22 cellular contexts compared by ENCODE assay signal in genomic region chr9:21904776-21905175, GRCh38.
DNase-seq lines count a peak whose midpoint lies in the region; ATAC-seq, FAIRE-seq and TF ChIP-seq lines count a peak whose summit lies in the region.
"Had no signal": no experiment of that assay in that cellular context is flagged by ENCODE, and none has a peak within 500 bp of the region (broad histone marks: within the 10 kb centered on the region; RNA-seq: fewer than 3 reads in every experiment).

No MANE protein-coding gene starts in this region.

- no peak overlapping the region for H3K4me3 Mint-ChIP-seq in H9
- H3K4me3 Mint-ChIP-seq: activated B cell treated with CpG ODN at 0.5 μM for 24 hours; activated naive CD8-positive, alpha-beta T cell treated with anti-CD3 and anti-CD28 coated beads for 36 hours; activated T-helper 1 cell treated with anti-CD3 and anti-CD28 coated beads, Interleukin-12 subunit alpha, Interleukin-12 subunit beta, Interleukin-2, Interleukin-4 antibody, amounts not matched to agents 30 ng/mL and 10 ng/mL and 1 ng/mL, durations not matched to agents 14 hours and 24 hours and 36 hours; B cell; naive thymus-derived CD8-positive, alpha-beta T cell; T-helper 1 cell treated with Interleukin-12 subunit alpha and Interleukin-12 subunit beta and Interleukin-4 antibody, amounts not matched to agents 30 μg/mL and 1 μg/mL, for 36 hours had no signal

- no peaks in the 10 kb centered on the region for H3K4me1 Mint-ChIP-seq in H9
- H3K4me1 Mint-ChIP-seq: activated naive CD8-positive, alpha-beta T cell treated with anti-CD3 and anti-CD28 coated beads for 36 hours; naive thymus-derived CD8-positive, alpha-beta T cell had no signal

- H2BK5ac ChIP-seq in H9 (ENCODE audit: insufficient read length, low read length) = no peak overlapping the region

- peaks cover 7 to 12% (median 10%) of the 10 kb centered on the region in 3 experiments; a peak in 6 of 7 replicates for H3K36me3 Mint-ChIP-seq in H9 (ENCODE audit: insufficient read depth in 1 of 3, low read depth in 3 of 3)

- no peak overlapping the region for H3K4ac ChIP-seq in H9 (ENCODE audit: low read depth, low read length)

- H4K5ac ChIP-seq in H9 (ENCODE audit: insufficient read length, low read depth, low read length) = no peak overlapping the region

- no peaks in the 10 kb centered on the region for H4K20me1 ChIP-seq in H9 (ENCODE audit: control insufficient read depth, insufficient read depth, insufficient read length)
- H4K20me1 ChIP-seq in osteoblast (ENCODE audit: insufficient read depth, low read length) = no peaks in the 10 kb centered on the region

- no peak overlapping the region for H2BK20ac ChIP-seq in H9 (ENCODE audit: low read depth, low read length, poor library complexity, severe bottlenecking)

- WGBS in H9 (ENCODE audit: extremely low coverage, insufficient read length, low lambda C conversion rate) = no CpG with 5 or more reads among the region's 3 CpGs

- H2BK120ac ChIP-seq in H9 (ENCODE audit: low read depth, low read length, poor library complexity, severe bottlenecking) = no peak overlapping the region

- H3K79me2 ChIP-seq in H9 (ENCODE audit: insufficient read depth, low read length) (no peaks in the 10 kb centered on the region), osteoblast (ENCODE audit: insufficient read depth, low read length) (no peaks in the 10 kb centered on the region)

- H4K91ac ChIP-seq in H9 (ENCODE audit: insufficient read length, low read depth, low read length) = no peak overlapping the region

- H2AFZ ChIP-seq in H9 (ENCODE audit: low read length) (no peak overlapping the region), osteoblast (ENCODE audit: low read length) (no peak overlapping the region)

- no peak for DNase-seq in H9
- peak; percentile 51 for DNase-seq in NCI-H82 (lab: John Stamatoyannopoulos, UW)
- peak; percentile 35 for DNase-seq in choroid plexus epithelial cell (ENCODE audit: low read depth)
- DNase-seq in osteoblast (ENCODE audit: insufficient read length, low spot score, missing footprints) = no peak
- DNase-seq in NCI-H2227 treated with DMSO at 0.1 percent for 48 hours (lab: John Stamatoyannopoulos, UW) = no peak
- DNase-seq in GM19239 (ENCODE audit: insufficient read length, low spot score) = no peak
- no peak for DNase-seq in ecto neural progenitor cell (ENCODE audit: low spot score)
- DNase-seq: activated B cell treated with CpG ODN at 0.5 μM for 24 hours; activated CD8-positive, alpha-beta memory T cell treated with anti-CD3 and anti-CD28 coated beads for 24 hours; activated naive CD8-positive, alpha-beta T cell treated with anti-CD3 and anti-CD28 coated beads for 36 hours; Calu3; naive thymus-derived CD8-positive, alpha-beta T cell; NCI-H2029; NCI-H510A treated with DMSO at 0.1 percent for 48 hours; SHP77; testis had no signal

- H2BK15ac ChIP-seq in H9 (ENCODE audit: low read depth, low read length) = no peak overlapping the region

- no peak overlapping the region for H4K8ac ChIP-seq in H9 (replicated peaks; ENCODE audit: insufficient read length, low read depth, low read length)

- H3K36me3 ChIP-seq in osteoblast (ENCODE audit: insufficient read depth, low read length) = no peaks in the 10 kb centered on the region
- H3K36me3 ChIP-seq: prostate gland had no signal

- no peaks in the 10 kb centered on the region for H3K27me3 Mint-ChIP-seq in H9 (ENCODE audit: low read depth)
- H3K27me3 Mint-ChIP-seq: activated B cell treated with CpG ODN at 0.5 μM for 24 hours; activated naive CD8-positive, alpha-beta T cell treated with anti-CD3 and anti-CD28 coated beads for 36 hours; B cell; naive thymus-derived CD8-positive, alpha-beta T cell had no signal

- no peak overlapping the region for H3K56ac ChIP-seq in H9 (ENCODE audit: insufficient read length, low read depth, low read length)

- H3K18ac ChIP-seq in H9 (ENCODE audit: insufficient read length, low read depth, low read length) = no peak overlapping the region

- H3K9me3 Mint-ChIP-seq in H9 = peaks cover 11 to 18% of the 10 kb centered on the region in 2 experiments; a peak in 4 of 5 replicates

- H3K9me3 ChIP-seq in H9 (ENCODE audit: control insufficient read depth, low read depth, low read length) (no peaks in the 10 kb centered on the region), osteoblast (ENCODE audit: low read depth, low read length) (peaks cover 1% of the 10 kb centered on the region)
- H3K9me3 ChIP-seq: prostate gland, testis had no signal

- TF ChIP-seq CTCF in H9 (conservative IDR thresholded peaks at IDR 0.05) (peak; percentile 50), choroid plexus epithelial cell (conservative IDR thresholded peaks at IDR 0.05; ENCODE audit: low read depth, low read length) (peak; percentile 37), osteoblast (IDR thresholded peaks at IDR 0.05; ENCODE audit: extremely low read depth, low read depth, low read length) (peak; percentile 43)

- no peak overlapping the region for H2AK5ac ChIP-seq in H9 (ENCODE audit: insufficient read length, low read length)

- no peak overlapping the region for H3K14ac ChIP-seq in H9 (ENCODE audit: insufficient read depth, low read length)

- no peak overlapping the region for H3K9ac ChIP-seq in H9 (ENCODE audit: extremely low read depth, insufficient read length, low read length)

- no peak overlapping the region for H3K27ac Mint-ChIP-seq in H9
- H3K27ac Mint-ChIP-seq: activated B cell treated with CpG ODN at 0.5 μM for 24 hours; activated naive CD8-positive, alpha-beta T cell treated with anti-CD3 and anti-CD28 coated beads for 36 hours; activated T-helper 1 cell treated with anti-CD3 and anti-CD28 coated beads, Interleukin-12 subunit alpha, Interleukin-12 subunit beta, Interleukin-2, Interleukin-4 antibody, amounts not matched to agents 30 ng/mL and 10 ng/mL and 1 ng/mL, durations not matched to agents 14 hours and 24 hours and 36 hours; B cell; T-helper 1 cell treated with Interleukin-12 subunit alpha and Interleukin-12 subunit beta and Interleukin-4 antibody, amounts not matched to agents 30 μg/mL and 1 μg/mL, for 36 hours had no signal

- H3T11ph ChIP-seq in H9 (ENCODE audit: low read length) = no peak overlapping the region

- no peak overlapping the region for H3K23ac ChIP-seq in H9 (ENCODE audit: insufficient read length, low read depth, low read length)

- no peak for FAIRE-seq in GM19239 (lab: Jason Lieb, UNC)
- FAIRE-seq: keratinocyte had no signal

- H3K4me3 ChIP-seq in choroid plexus epithelial cell (ENCODE audit: low read depth, low read length) (no peak overlapping the region), osteoblast (ENCODE audit: insufficient read depth, low read length) (no peak overlapping the region)
- H3K4me3 ChIP-seq: prostate gland, testis had no signal

- H3K4me1 ChIP-seq in H9 (ENCODE audit: insufficient read depth, low read length) = no peaks in the 10 kb centered on the region
- peaks cover 26% of the 10 kb centered on the region for H3K4me1 ChIP-seq in osteoblast (ENCODE audit: insufficient read depth, low read length)
- H3K4me1 ChIP-seq: prostate gland, testis had no signal

- H3K4me2 ChIP-seq in H9 (ENCODE audit: insufficient read depth, insufficient read length, low read length) (no peak overlapping the region), osteoblast (ENCODE audit: insufficient read depth, low read length) (peak overlapping the region; percentile 49)

- no peaks in the 10 kb centered on the region for H3K79me1 ChIP-seq in H9 (ENCODE audit: insufficient read depth, low read depth, low read length, poor library complexity, severe bottlenecking)

- no peaks in the 10 kb centered on the region for H3K23me2 ChIP-seq in H9 (ENCODE audit: insufficient read length, low read depth, low read length, poor library complexity, severe bottlenecking)

- H2BK12ac ChIP-seq in H9 (ENCODE audit: insufficient read length, low read depth, low read length) = no peak overlapping the region

- H3K27me3 ChIP-seq in H9 (ENCODE audit: insufficient read depth, low read length) = no peaks in the 10 kb centered on the region
- no peaks in the 10 kb centered on the region for H3K27me3 ChIP-seq in osteoblast (ENCODE audit: insufficient read depth, low read length)
- H3K27me3 ChIP-seq: testis had no signal

- ATAC-seq in GM19328 (IDR thresholded peaks at IDR 0.05; ENCODE audit: unreplicated experiment) = no peak
- ATAC-seq: naive thymus-derived CD8-positive, alpha-beta T cell had no signal

- H3K27ac ChIP-seq in H9 (ENCODE audit: insufficient read length, low read depth, low read length) (no peak overlapping the region), osteoblast (ENCODE audit: low read depth, low read length) (peak overlapping the region; percentile 63)
- H3K27ac ChIP-seq: prostate gland, testis had no signal

Comparison
In these comparisons a context has a peak if more than half of its experiments do, and no peak if none do; other contexts are left out.
1. DNase-seq: peak in NCI-H82 (single experiment) and choroid plexus epithelial cell (single experiment); none in H9 (single experiment), osteoblast (single experiment), NCI-H2227 treated with DMSO at 0.1 percent for 48 hours (single experiment), GM19239 (single experiment) and ecto neural progenitor cell (single experiment).
2. Peak in every context shown above with its lines, with median percentiles within 50 percentile points of each other: CTCF ChIP-seq.